In the genomic region with DNA sequence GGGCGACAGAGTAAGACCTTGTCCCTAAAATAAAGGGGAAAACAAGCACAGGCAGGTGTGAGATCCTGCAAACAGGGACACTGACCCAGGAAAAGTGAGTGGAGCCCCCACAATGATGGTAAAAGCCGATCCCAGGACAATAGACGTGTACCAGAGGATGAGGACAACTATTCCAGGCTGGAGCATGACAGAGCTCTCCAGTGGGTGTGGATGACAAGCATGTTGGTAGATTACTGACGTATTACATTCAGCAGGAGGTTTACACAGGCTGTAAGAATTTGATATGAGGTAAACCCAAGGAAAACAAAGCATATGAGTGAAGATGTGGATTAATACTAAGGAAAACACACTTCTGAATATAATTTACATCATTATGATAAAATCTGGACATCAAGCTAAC, we compare ENCODE assay signal across 24 cellular contexts. TPM values are rescaled to one million over a fixed set of nuclear protein-coding genes. Genes with fewer than 3 reads are reported as not detected.
"Had no signal": no experiment of that assay in that cellular context is flagged by ENCODE, and none has a peak within 500 bp of the region (broad histone marks: within the 10 kb centered on the region; RNA-seq: fewer than 3 reads in every experiment).

No MANE protein-coding gene starts in this region.

- H3K36me3 ChIP-seq: sigmoid colon, thoracic aorta, vagina had no signal

- FAIRE-seq: frontal cortex had no signal

- H3K4me3 ChIP-seq: coronary artery, sigmoid colon, thoracic aorta, vagina had no signal

- H3K27me3 ChIP-seq: sigmoid colon, vagina had no signal

- ATAC-seq: left ventricle myocardium superior; naive thymus-derived CD8-positive, alpha-beta T cell had no signal

- DNase-seq: activated B cell treated with CpG ODN at 0.5 μM for 24 hours; activated CD4-positive, alpha-beta memory T cell treated with anti-CD3 and anti-CD28 coated beads, Interleukin-2, amount 10 ng/mL, durations not matched to agents 7 days and 5 days; activated CD4-positive, alpha-beta T cell treated with anti-CD3 and anti-CD28 coated beads, Interleukin-2, amount 10 ng/mL, durations not matched to agents 24 days and 14 days; activated effector memory CD4-positive, alpha-beta T cell treated with anti-CD3 and anti-CD28 coated beads, Interleukin-2, amount 50 U/mL, for 16 hours; activated naive CD4-positive, alpha-beta T cell treated with anti-CD3 and anti-CD28 coated beads, Interleukin-2, amount 10 ng/mL, durations not matched to agents 7 days and 5 days; anterior cingulate cortex; glutamatergic neuron; hippocampal formation; left ventricle myocardium superior; mammary epithelial cell; naive thymus-derived CD8-positive, alpha-beta T cell; retina; sigmoid colon; stimulated activated CD4-positive, alpha-beta T cell treated with anti-CD3 and anti-CD28 coated beads, Interleukin-2, amount 100 ng/mL, for 48 hours; stimulated activated naive CD4-positive, alpha-beta T cell treated with Interleukin-2 at 50 U/mL for 16 hours; T1000 had no signal

RNA-seq across cellular contexts. Expression of a gene that starts 36.2 kb away (rescaled TPM):
- total RNA-seq: activated B cell treated with CpG ODN at 0.5 μM for 24 hours; activated CD4-positive, alpha-beta memory T cell treated with anti-CD3 and anti-CD28 coated beads, Interleukin-2, amount 10 ng/mL, durations not matched to agents 7 days and 5 days; activated CD4-positive, alpha-beta T cell treated with anti-CD3 and anti-CD28 coated beads, Interleukin-2, amount 10 ng/mL, durations not matched to agents 24 days and 14 days; epithelial cell of proximal tubule; fibroblast of lung; frontal cortex; left ventricle myocardium superior; mesothelial cell of epicardium; osteocyte; sigmoid colon; thoracic aorta; vagina had no signal
- polyA plus RNA-seq: fibroblast of lung; naive thymus-derived CD8-positive, alpha-beta T cell had no signal
